ENCODE assay signal across 13 cellular contexts in the genomic region with DNA sequence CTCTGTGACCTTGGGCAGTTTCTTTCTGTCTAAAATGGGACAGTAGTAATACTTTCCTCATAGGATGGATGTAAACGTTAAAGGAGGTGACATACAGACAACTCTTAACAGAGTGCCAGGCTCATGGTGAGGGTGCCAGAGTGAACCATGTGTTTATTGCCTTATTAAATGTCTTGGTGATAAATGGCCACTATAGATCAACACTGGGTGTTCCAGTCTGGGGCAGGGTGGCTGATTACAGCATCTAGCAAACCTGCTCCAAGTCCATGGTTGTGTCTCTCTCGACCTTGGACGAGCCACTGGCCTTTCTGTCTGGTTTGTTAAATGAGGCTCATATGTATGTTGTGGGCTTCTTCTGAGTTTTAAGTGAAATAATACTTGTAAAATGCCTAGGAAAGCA.
"Had no signal": no experiment of that assay in that cellular context is flagged by ENCODE, and none has a peak within 500 bp of the region (broad histone marks: within the 10 kb centered on the region; RNA-seq: fewer than 3 reads in every experiment).

No MANE protein-coding gene starts in this region.

- DNase-seq: activated CD4-positive, alpha-beta T cell treated with anti-CD3 and anti-CD28 coated beads, Interleukin-2, amount 10 ng/mL, durations not matched to agents 7 days and 5 days; activated naive CD8-positive, alpha-beta T cell treated with anti-CD3 and anti-CD28 coated beads for 36 hours; amygdala; kidney glomerular epithelial cell; lower lobe of right lung; stimulated activated CD4-positive, alpha-beta T cell treated with anti-CD3 and anti-CD28 coated beads, Interleukin-4, amount 100 ng/mL, for 24 hours; stimulated activated naive CD4-positive, alpha-beta T cell treated with Interleukin-2 at 50 U/mL for 16 hours; T-cell; T-helper 9 cell had no signal

- H3K9me3 ChIP-seq: breast epithelium, esophagus muscularis mucosa, lower lobe of right lung, testis had no signal

- H3K4me3 ChIP-seq: breast epithelium, esophagus muscularis mucosa, lower lobe of right lung, testis had no signal

- H3K27ac ChIP-seq: esophagus muscularis mucosa, lower lobe of right lung had no signal

- ATAC-seq: lower lobe of right lung, T-cell had no signal

- H3K36me3 ChIP-seq: breast epithelium, esophagus muscularis mucosa, lower lobe of right lung had no signal

- H3K27me3 ChIP-seq: breast epithelium, esophagus muscularis mucosa, testis had no signal

- FAIRE-seq: endometrium had no signal
